ENCODE assay signal across 1 cellular context in genomic region chr5:132828846-132829494, GRCh38.
TF ChIP-seq lines count a peak whose summit lies in the region.

No MANE protein-coding gene starts in this region.

TF ChIP-seq in liver, 16 proteins besides CTCF, POLR2A, EP300 and RAD21 (continued from another document):
- no peak for TF ChIP-seq REST (IDR thresholded peaks at IDR 0.05)
- TF ChIP-seq GABPA (IDR thresholded peaks at IDR 0.05 in 1 of 2, conservative IDR thresholded peaks at IDR 0.05 in 1 of 2) = no peak
- no peak for TF ChIP-seq ATF3 (IDR thresholded peaks at IDR 0.05)
- no peak for TF ChIP-seq MAX (IDR thresholded peaks at IDR 0.05)
